Comparison of ENCODE assay signal across 14 cellular contexts in the genomic region with DNA sequence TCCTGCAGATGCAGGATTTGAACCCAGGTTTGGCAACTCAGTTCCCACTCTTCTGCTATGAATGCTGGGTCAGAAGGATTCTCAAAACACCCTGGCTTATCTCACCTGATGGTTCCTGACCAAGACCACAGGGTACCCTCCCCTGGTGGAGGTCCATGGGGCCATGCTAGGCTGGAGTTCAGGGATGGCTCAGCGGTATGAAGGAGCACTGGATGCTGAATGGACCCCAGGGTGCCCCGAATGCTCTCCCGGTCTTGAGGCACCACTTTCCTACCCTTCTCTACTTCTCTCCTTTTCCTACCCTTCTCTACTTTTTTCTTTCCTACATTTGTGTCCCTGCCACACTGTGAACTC. TPM values are rescaled to one million over a fixed set of nuclear protein-coding genes. Genes with fewer than 3 reads are reported as not detected.
A peak's percentile ranks its signal among the peaks of the same experiment; 100 is the strongest.
DNase-seq lines count a peak whose midpoint lies in the region; ATAC-seq, FAIRE-seq and TF ChIP-seq lines count a peak whose summit lies in the region.
"Had no signal": no experiment of that assay in that cellular context is flagged by ENCODE, and none has a peak within 500 bp of the region (broad histone marks: within the 10 kb centered on the region; RNA-seq: fewer than 3 reads in every experiment).

No MANE protein-coding gene starts in this region.

- H3K27me3 ChIP-seq in BLaER1, result peaks cover 6% of the 10 kb centered on the region; the same call in 1 of the 2 replicates
- H3K27me3 ChIP-seq: MG63, sigmoid colon had no signal

- H3K4me3 Mint-ChIP-seq in activated naive CD8-positive, alpha-beta T cell treated with anti-CD3 and anti-CD28 coated beads for 36 hours, result peak overlapping the region; percentile 54
- peak overlapping the region; percentile 59 for H3K4me3 Mint-ChIP-seq in mesothelial cell of epicardium

- H4K20me1 ChIP-seq in BLaER1, result peaks cover 16% of the 10 kb centered on the region; the same call in 1 of the 2 replicates

- intact Hi-C loops in kidney (cut with DNase I), result no loop called here

- H3K4me1 ChIP-seq in BLaER1 (peaks cover 63% of the 10 kb centered on the region), kidney (ENCODE audit: control insufficient read depth in 1 of 2, insufficient read depth in 1 of 2, low read depth in 1 of 2, low read length in 2 of 2) (peaks cover 0 to 2% of the 10 kb centered on the region in 2 donors)

- TF ChIP-seq POLR2A in GM12891 (IDR thresholded peaks at IDR 0.05; ENCODE audit: low read depth, low read length), result no peak

- FAIRE-seq in GM12891 (lab: Jason Lieb, UNC) (peak; percentile 13), kidney (lab: Jason Lieb, UNC) (no peak)
- FAIRE-seq: endometrium had no signal

- no peaks in the 10 kb centered on the region for H3K9me3 Mint-ChIP-seq in activated naive CD8-positive, alpha-beta T cell treated with anti-CD3 and anti-CD28 coated beads for 36 hours
- no peaks in the 10 kb centered on the region for H3K9me3 Mint-ChIP-seq in mesothelial cell of epicardium

- H3K9me3 ChIP-seq in BLaER1 (no peaks in the 10 kb centered on the region), kidney (ENCODE audit: control insufficient read depth in 1 of 2, low read length in 2 of 2) (no peaks in the 10 kb centered on the region)
- H3K9me3 ChIP-seq: HAP-1, MG63, mucosa of descending colon, sigmoid colon had no signal

- peaks cover 29% of the 10 kb centered on the region for H3K27me3 Mint-ChIP-seq in activated naive CD8-positive, alpha-beta T cell treated with anti-CD3 and anti-CD28 coated beads for 36 hours
- peaks cover 90% of the 10 kb centered on the region for H3K27me3 Mint-ChIP-seq in mesothelial cell of epicardium (ENCODE audit: low read depth)

- H3K27ac ChIP-seq in BLaER1, result no peak overlapping the region
- H3K27ac ChIP-seq in kidney (ENCODE audit: low read depth in 2 of 2, low read length in 2 of 2), result no peak overlapping the region

- ATAC-seq in GM21367 (IDR thresholded peaks at IDR 0.05; ENCODE audit: unreplicated experiment), result no peak
- ATAC-seq: mucosa of descending colon had no signal

- DNase-seq in GM12891 (ENCODE audit: insufficient read length, low spot score) (no peak), mesothelial cell of epicardium (ENCODE audit: low spot score in 2 of 2, unreplicated experiment in 2 of 2) (no peak), NCI-H524 treated with DMSO at 0.1 percent for 48 hours (lab: John Stamatoyannopoulos, UW) (no peak), kidney (no peak), putamen (ENCODE audit: low spot score) (no peak)
- DNase-seq in activated naive CD8-positive, alpha-beta T cell treated with anti-CD3 and anti-CD28 coated beads for 36 hours, result no peak
- DNase-seq: amygdala, MG63 had no signal

- no peaks in the 10 kb centered on the region for H3K4me1 Mint-ChIP-seq in activated naive CD8-positive, alpha-beta T cell treated with anti-CD3 and anti-CD28 coated beads for 36 hours
- H3K4me1 Mint-ChIP-seq in mesothelial cell of epicardium, result peaks cover 3% of the 10 kb centered on the region

- H3K9ac ChIP-seq in BLaER1 (no peak overlapping the region), kidney (ENCODE audit: low read length in 2 of 2) (no peak overlapping the region)

- H3K27ac Mint-ChIP-seq in activated naive CD8-positive, alpha-beta T cell treated with anti-CD3 and anti-CD28 coated beads for 36 hours, result no peak overlapping the region
- H3K27ac Mint-ChIP-seq in mesothelial cell of epicardium, result no peak overlapping the region

- no peaks in the 10 kb centered on the region for H3K36me3 Mint-ChIP-seq in activated naive CD8-positive, alpha-beta T cell treated with anti-CD3 and anti-CD28 coated beads for 36 hours
- no peaks in the 10 kb centered on the region for H3K36me3 Mint-ChIP-seq in mesothelial cell of epicardium

- peak overlapping the region; percentile 65 for H3K4me2 ChIP-seq in BLaER1

- TF ChIP-seq CTCF in mesothelial cell of epicardium (IDR thresholded peaks at IDR 0.05; ENCODE audit: unreplicated experiment), result no peak
- no peak for TF ChIP-seq CTCF in kidney (IDR thresholded peaks at IDR 0.05; ENCODE audit: borderline replicate concordance, extremely low read depth, insufficient read depth)

- no peak overlapping the region for H3K4me3 ChIP-seq in BLaER1
- no peak overlapping the region for H3K4me3 ChIP-seq in kidney (ENCODE audit: low read length in 2 of 2)
- H3K4me3 ChIP-seq: HAP-1, MG63, mucosa of descending colon had no signal

- peaks cover 32% of the 10 kb centered on the region for H3K36me3 ChIP-seq in BLaER1
- H3K36me3 ChIP-seq in kidney (ENCODE audit: control insufficient read depth in 1 of 2, insufficient read depth in 2 of 2, low read length in 2 of 2), result no peaks in the 10 kb centered on the region
- H3K36me3 ChIP-seq: HAP-1, MG63 had no signal

TF ChIP-seq in GM12891, 5 proteins besides CTCF, POLR2A, EP300 and RAD21:
- TF ChIP-seq POLR2AphosphoS5 (IDR thresholded peaks at IDR 0.05; ENCODE audit: low read depth, low read length) (no peak), PAX5 (IDR thresholded peaks at IDR 0.05; ENCODE audit: insufficient read depth, low read length, severe bottlenecking) (no peak), POU2F2 (IDR thresholded peaks at IDR 0.05; ENCODE audit: low read depth, low read length) (no peak), TAF1 (IDR thresholded peaks at IDR 0.05; ENCODE audit: low read depth, low read length) (no peak), SPI1 (IDR thresholded peaks at IDR 0.05; ENCODE audit: low read depth, low read length) (no peak)

RNA-seq across cellular contexts. Expression of a gene that starts 9.7 kb away (rescaled TPM):
- 22.8 TPM for polyA plus RNA-seq in GM12891 (2012; ENCODE audit: low read depth, missing spikeins)
- total RNA-seq in activated naive CD8-positive, alpha-beta T cell treated with anti-CD3 and anti-CD28 coated beads for 36 hours, result not detected
- 0.58 to 0.78 TPM (median 0.75 TPM) in 3 replicates for total RNA-seq in mesothelial cell of epicardium
- 3.2 TPM for total RNA-seq in kidney
- polyA plus RNA-seq in kidney (ENCODE audit: insufficient read depth, low read depth, low replicate concordance), result not detected

RNA-seq across cellular contexts. Expression of a gene that starts 43.8 kb away (rescaled TPM):
- 0.09 TPM for polyA plus RNA-seq in GM12891 (2012; ENCODE audit: low read depth, missing spikeins)
- under 1 TPM in 1 of 2 experiments, not detected in 1; 0.02 TPM for total RNA-seq in activated naive CD8-positive, alpha-beta T cell treated with anti-CD3 and anti-CD28 coated beads for 36 hours
- total RNA-seq in mesothelial cell of epicardium (2.4 to 2.8 TPM (median 2.6 TPM) in 3 replicates), kidney (72.0 TPM)
- 1.1 TPM for polyA plus RNA-seq in kidney (ENCODE audit: insufficient read depth, low read depth, low replicate concordance)

RNA-seq across cellular contexts. Expression of a gene that starts 51.2 kb away (rescaled TPM):
- 3.0 TPM for polyA plus RNA-seq in GM12891 (2012; ENCODE audit: low read depth, missing spikeins)
- total RNA-seq in activated naive CD8-positive, alpha-beta T cell treated with anti-CD3 and anti-CD28 coated beads for 36 hours, result 1 to 10 TPM; 1.5 to 1.9 TPM
- total RNA-seq in mesothelial cell of epicardium (9.0 to 10.3 TPM (median 10.2 TPM) in 3 replicates), kidney (22.6 TPM)
- 13.2 TPM for polyA plus RNA-seq in kidney (ENCODE audit: insufficient read depth, low read depth, low replicate concordance)

Comparison
In these comparisons a context has a peak if more than half of its experiments do, and no peak if none do; other contexts are left out.
1. RNA of a gene that starts 43.8 kb away (total RNA-seq): 72.0 TPM in kidney (single experiment); 2.4 to 2.8 TPM in mesothelial cell of epicardium and 0.02 TPM in activated naive CD8-positive, alpha-beta T cell treated with anti-CD3 and anti-CD28 coated beads for 36 hours; every median in the first group is over 10 times any median in the second.